ENCODE assay signal across 21 cellular contexts in the genomic region with DNA sequence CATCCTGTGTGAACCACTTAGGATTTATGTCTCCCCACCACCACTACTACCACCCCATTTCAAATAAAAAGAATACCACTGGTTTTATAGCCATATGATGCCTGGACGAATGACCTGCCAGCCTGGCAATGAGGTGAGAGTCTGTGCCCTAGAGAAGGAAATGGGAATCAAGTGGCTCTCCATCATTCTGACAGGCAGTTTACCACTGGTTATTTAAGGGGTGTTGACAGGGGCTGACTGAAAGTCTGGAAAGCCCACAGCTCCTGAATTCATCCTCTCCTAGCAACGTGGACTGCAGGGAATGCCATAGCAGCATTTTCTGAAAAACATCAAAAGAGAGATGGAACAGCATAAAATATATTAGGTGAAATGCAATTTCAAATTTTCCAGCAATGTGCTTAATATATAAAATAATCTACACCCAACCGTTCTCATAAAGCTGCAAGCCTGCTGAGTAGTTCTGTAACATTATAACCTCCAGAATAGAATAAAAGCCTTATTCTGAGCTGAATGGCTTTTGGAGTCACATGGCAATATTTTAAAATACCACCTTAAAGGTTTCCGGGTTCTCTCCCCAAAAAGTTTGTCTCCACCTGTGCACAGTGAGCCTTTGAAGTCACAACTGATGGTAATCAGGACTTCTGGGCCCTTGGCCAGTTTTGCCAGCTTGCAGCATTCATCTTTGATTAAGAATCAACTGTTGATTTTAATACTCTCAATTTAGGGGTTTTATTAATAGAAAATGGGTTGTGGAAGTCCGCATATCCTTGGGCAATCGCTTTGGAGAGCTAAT.
"Had no signal": no experiment of that assay in that cellular context is flagged by ENCODE, and none has a peak within 500 bp of the region (broad histone marks: within the 10 kb centered on the region; RNA-seq: fewer than 3 reads in every experiment).

No MANE protein-coding gene starts in this region.

- H3K9me3 Mint-ChIP-seq: activated CD4-positive, alpha-beta memory T cell treated with anti-CD3 and anti-CD28 coated beads, Interleukin-2, amount 10 ng/mL, durations not matched to agents 7 days and 5 days; activated naive CD8-positive, alpha-beta T cell treated with anti-CD3 and anti-CD28 coated beads for 36 hours; activated T-helper 17 cell treated with anti-CD3 and anti-CD28 coated beads, Interleukin-2, amount 50 U/mL, for 72 hours; stimulated activated effector memory CD8-positive, alpha-beta T cell treated with anti-CD3 and anti-CD28 coated beads, Interleukin-12 subunit alpha, Interleukin-12 subunit beta, amount 100 ng/mL, for 72 hours; type B pancreatic cell had no signal

- H3K4me1 ChIP-seq: foreskin keratinocyte, sigmoid colon, testis had no signal

- H3K9me3 ChIP-seq: sigmoid colon, testis had no signal

- ATAC-seq: activated T-helper 17 cell treated with anti-CD3 and anti-CD28 coated beads, Interleukin-2, amount 50 U/mL, for 72 hours; foreskin keratinocyte; left cardiac atrium; stimulated activated effector memory CD8-positive, alpha-beta T cell treated with anti-CD3 and anti-CD28 coated beads, Interleukin-12 subunit alpha, Interleukin-12 subunit beta, amount 100 ng/mL, for 72 hours had no signal

- H3K27me3 Mint-ChIP-seq: type B pancreatic cell had no signal

- H3K27me3 ChIP-seq: foreskin keratinocyte, sigmoid colon, testis had no signal

- H3K4me3 ChIP-seq: dorsolateral prefrontal cortex, lung, sigmoid colon, testis had no signal

- H3K4me1 Mint-ChIP-seq: activated CD4-positive, alpha-beta memory T cell treated with anti-CD3 and anti-CD28 coated beads, Interleukin-2, amount 10 ng/mL, durations not matched to agents 7 days and 5 days; activated naive CD8-positive, alpha-beta T cell treated with anti-CD3 and anti-CD28 coated beads for 36 hours; activated T-helper 17 cell treated with anti-CD3 and anti-CD28 coated beads, Interleukin-2, amount 50 U/mL, for 72 hours; stimulated activated effector memory CD8-positive, alpha-beta T cell treated with anti-CD3 and anti-CD28 coated beads, Interleukin-12 subunit alpha, Interleukin-12 subunit beta, amount 100 ng/mL, for 72 hours had no signal

- H3K4me3 Mint-ChIP-seq: activated CD4-positive, alpha-beta memory T cell treated with anti-CD3 and anti-CD28 coated beads, Interleukin-2, amount 10 ng/mL, durations not matched to agents 7 days and 5 days; activated naive CD8-positive, alpha-beta T cell treated with anti-CD3 and anti-CD28 coated beads for 36 hours; activated T-helper 17 cell treated with anti-CD3 and anti-CD28 coated beads, Interleukin-2, amount 50 U/mL, for 72 hours; stimulated activated effector memory CD8-positive, alpha-beta T cell treated with anti-CD3 and anti-CD28 coated beads, Interleukin-12 subunit alpha, Interleukin-12 subunit beta, amount 100 ng/mL, for 72 hours; type B pancreatic cell had no signal

- H3K36me3 Mint-ChIP-seq: activated naive CD8-positive, alpha-beta T cell treated with anti-CD3 and anti-CD28 coated beads for 36 hours; stimulated activated effector memory CD8-positive, alpha-beta T cell treated with anti-CD3 and anti-CD28 coated beads, Interleukin-12 subunit alpha, Interleukin-12 subunit beta, amount 100 ng/mL, for 72 hours had no signal

- H3K27ac ChIP-seq: dorsolateral prefrontal cortex, foreskin keratinocyte, sigmoid colon, testis had no signal

- DNase-seq: activated CD4-positive, alpha-beta memory T cell treated with anti-CD3 and anti-CD28 coated beads, Interleukin-2, amount 10 ng/mL, durations not matched to agents 7 days and 5 days; activated CD4-positive, alpha-beta T cell treated with anti-CD3 and anti-CD28 coated beads for 48 hours; activated CD4-positive, CD25-positive, alpha-beta regulatory T cell; activated naive CD4-positive, alpha-beta T cell; activated naive CD8-positive, alpha-beta T cell treated with anti-CD3 and anti-CD28 coated beads for 36 hours; activated T-cell treated with anti-CD3 and anti-CD28 coated beads, Interleukin-2, amount 50 U/mL, for 1 hour; amniotic stem cell; dorsolateral prefrontal cortex; foreskin keratinocyte; hippocampal formation; left cardiac atrium; midbrain; occipital lobe; posterior cingulate gyrus; sigmoid colon; stimulated activated CD4-positive, alpha-beta T cell treated with anti-CD3 and anti-CD28 coated beads, Interleukin-4, amount 100 ng/mL, for 24 hours; testis had no signal

- H3K27ac Mint-ChIP-seq: activated CD4-positive, alpha-beta memory T cell treated with anti-CD3 and anti-CD28 coated beads, Interleukin-2, amount 10 ng/mL, durations not matched to agents 7 days and 5 days; activated naive CD8-positive, alpha-beta T cell treated with anti-CD3 and anti-CD28 coated beads for 36 hours; activated T-helper 17 cell treated with anti-CD3 and anti-CD28 coated beads, Interleukin-2, amount 50 U/mL, for 72 hours; stimulated activated effector memory CD8-positive, alpha-beta T cell treated with anti-CD3 and anti-CD28 coated beads, Interleukin-12 subunit alpha, Interleukin-12 subunit beta, amount 100 ng/mL, for 72 hours; type B pancreatic cell had no signal
